In the genomic region with DNA sequence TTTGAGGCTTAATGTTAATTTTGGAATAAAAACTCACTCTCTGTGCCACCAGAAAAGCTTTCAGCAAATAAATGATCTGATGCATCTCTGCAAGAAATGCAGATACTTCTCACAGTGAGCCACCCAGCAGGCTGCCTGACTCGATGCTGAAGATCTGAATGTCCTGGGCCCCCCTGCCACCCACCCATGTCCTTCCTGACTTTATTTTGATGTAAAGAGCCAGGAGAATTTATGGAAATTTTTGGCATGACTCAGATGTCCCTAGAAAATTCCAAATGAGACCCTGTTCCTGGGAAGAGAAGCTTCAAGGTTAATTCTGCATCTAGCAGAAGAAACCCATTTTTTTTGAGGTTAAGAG, we compare ENCODE assay signal across 12 cellular contexts.
A peak's percentile ranks its signal among the peaks of the same experiment; 100 is the strongest.
DNase-seq lines count a peak whose midpoint lies in the region; TF ChIP-seq lines count a peak whose summit lies in the region.
"Had no signal": no experiment of that assay in that cellular context is flagged by ENCODE, and none has a peak within 500 bp of the region (broad histone marks: within the 10 kb centered on the region; RNA-seq: fewer than 3 reads in every experiment).

No MANE protein-coding gene starts in this region.

- TF ChIP-seq CTCF in RWPE1 (conservative IDR thresholded peaks at IDR 0.05; ENCODE audit: low read depth): no peak
- TF ChIP-seq CTCF in dorsolateral prefrontal cortex (IDR thresholded peaks at IDR 0.05 in 54 of 56, conservative IDR thresholded peaks at IDR 0.05 in 2 of 56; ENCODE audit: low read depth in 1 of 56, partially characterized antibody in 56 of 56): no peak

- H3K27me3 ChIP-seq in dorsolateral prefrontal cortex: no peaks in the 10 kb centered on the region
- H3K27me3 ChIP-seq: neural progenitor cell had no signal

- H3K36me3 Mint-ChIP-seq in activated naive CD8-positive, alpha-beta T cell: peaks cover 2% of the 10 kb centered on the region
- H3K36me3 Mint-ChIP-seq in activated naive CD8-positive, alpha-beta T cell treated with anti-CD3 and anti-CD28 coated beads for 36 hours: no peaks in the 10 kb centered on the region
- H3K36me3 Mint-ChIP-seq: CD14-positive monocyte had no signal

- POLR2A ChIA-PET in RWPE1 (lab: Yijun Ruan, JAX; ENCODE audit: low non-redundant PET): interaction anchor here (0.6 kb wide), 1 partner anchor 923 kb away, joined by 4 read pairs; no protein-coding TSS in a partner anchor

- H3K27ac ChIP-seq in RWPE1: peak overlapping the region; percentile 55; the same call in 1 of the 2 replicates
- H3K27ac ChIP-seq in dorsolateral prefrontal cortex: peak overlapping the region in 43 of 59 donors; percentile 2 to 79 (median 58)
- H3K27ac ChIP-seq in temporal lobe (ENCODE audit: low read depth, low read length): peak overlapping the region; percentile 68
- H3K27ac ChIP-seq: HL-60, neural progenitor cell had no signal

- CTCF ChIA-PET in RWPE1 (lab: Yijun Ruan, JAX): interaction anchor here (0.6 to 3.0 kb wide), 25 partner anchors 10 to 1331 kb away, joined by 3 to 15 read pairs (median 5); no protein-coding TSS in a partner anchor

- no peak overlapping the region for H3K4me3 ChIP-seq in dorsolateral prefrontal cortex
- H3K4me3 ChIP-seq: neural progenitor cell had no signal

- peaks cover 3% of the 10 kb centered on the region for H3K27me3 Mint-ChIP-seq in activated naive CD8-positive, alpha-beta T cell
- H3K27me3 Mint-ChIP-seq in activated naive CD8-positive, alpha-beta T cell treated with anti-CD3 and anti-CD28 coated beads for 36 hours: no peaks in the 10 kb centered on the region

- intact Hi-C loops in dorsolateral prefrontal cortex (cut with DNase I): loop anchor here in 1 of 2 donors (10.0 kb wide), 1 partner anchor 156 kb away; no protein-coding TSS in a partner anchor

- H3K27ac Mint-ChIP-seq in activated naive CD8-positive, alpha-beta T cell: peak overlapping the region; percentile 88
- no peak overlapping the region for H3K27ac Mint-ChIP-seq in activated naive CD8-positive, alpha-beta T cell treated with anti-CD3 and anti-CD28 coated beads for 36 hours
- H3K27ac Mint-ChIP-seq: neural progenitor cell had no signal

- H3K4me1 Mint-ChIP-seq in activated naive CD8-positive, alpha-beta T cell (ENCODE audit: low read depth): peaks cover 49% of the 10 kb centered on the region
- H3K4me1 Mint-ChIP-seq in activated naive CD8-positive, alpha-beta T cell treated with anti-CD3 and anti-CD28 coated beads for 36 hours: peaks cover 40% of the 10 kb centered on the region

- no peaks in the 10 kb centered on the region for H3K9me3 Mint-ChIP-seq in activated naive CD8-positive, alpha-beta T cell (ENCODE audit: low read depth)
- no peaks in the 10 kb centered on the region for H3K9me3 Mint-ChIP-seq in activated naive CD8-positive, alpha-beta T cell treated with anti-CD3 and anti-CD28 coated beads for 36 hours
- H3K9me3 Mint-ChIP-seq: CD14-positive monocyte had no signal

- peak overlapping the region; percentile 65 for H3K4me3 Mint-ChIP-seq in activated naive CD8-positive, alpha-beta T cell
- no peak overlapping the region for H3K4me3 Mint-ChIP-seq in activated naive CD8-positive, alpha-beta T cell treated with anti-CD3 and anti-CD28 coated beads for 36 hours
- H3K4me3 Mint-ChIP-seq: neural progenitor cell had no signal

- DNase-seq in activated naive CD8-positive, alpha-beta T cell treated with anti-CD3 and anti-CD28 coated beads for 36 hours: no peak
- DNase-seq in RWPE1 (ENCODE audit: low spot score) (no peak), dorsolateral prefrontal cortex (peak in 1 of 10 donors; percentile 52), NCI-H748 treated with DMSO at 0.1 percent for 48 hours (lab: John Stamatoyannopoulos, UW) (no peak), NCI-H524 treated with DMSO at 0.1 percent for 48 hours (lab: John Stamatoyannopoulos, UW) (no peak), activated gamma-delta T cell treated with Interleukin-2 at 50 U/mL for 16 hours (no peak)
- DNase-seq: SIG-M5 had no signal
